In genomic region chr14:23512156-23512555, GRCh38 we compare ENCODE assay signal across 1 cellular context.
TF ChIP-seq lines count a peak whose summit lies in the region.

No MANE protein-coding gene starts in this region.

TF ChIP-seq in IMR-90, 13 proteins besides CTCF, POLR2A, EP300 and RAD21:
- TF ChIP-seq CHD1 (IDR thresholded peaks at IDR 0.05; ENCODE audit: low read depth, low read length) (no peak), FOS (IDR thresholded peaks at IDR 0.05; ENCODE audit: low read depth, low read length) (no peak), NFE2L2 (IDR thresholded peaks at IDR 0.05; ENCODE audit: low read depth, low read length) (no peak), MAZ (IDR thresholded peaks at IDR 0.05; ENCODE audit: borderline replicate concordance, low read depth, low read length) (no peak), USF2 (IDR thresholded peaks at IDR 0.05; ENCODE audit: low read depth, low read length) (no peak), ELK1 (IDR thresholded peaks at IDR 0.05; ENCODE audit: borderline replicate concordance, low read depth, low read length) (no peak), RFX5 (IDR thresholded peaks at IDR 0.05; ENCODE audit: low read depth, low read length) (no peak), RCOR1 (IDR thresholded peaks at IDR 0.05; ENCODE audit: insufficient replicate concordance, low read length) (no peak), BHLHE40 (IDR thresholded peaks at IDR 0.05; ENCODE audit: low read depth, low read length) (no peak), MXI1 (IDR thresholded peaks at IDR 0.05; ENCODE audit: borderline replicate concordance, low read depth, low read length) (no peak)
